In genomic region chr9:131475111-131475955, GRCh38 we compare ENCODE assay signal across 20 cellular contexts. TPM values are rescaled to one million over a fixed set of nuclear protein-coding genes. Genes with fewer than 3 reads are reported as not detected.
DNase-seq lines count a peak whose midpoint lies in the region; ATAC-seq and TF ChIP-seq lines count a peak whose summit lies in the region.
"Had no signal": no experiment of that assay in that cellular context is flagged by ENCODE, and none has a peak within 500 bp of the region (broad histone marks: within the 10 kb centered on the region; RNA-seq: fewer than 3 reads in every experiment).

No MANE protein-coding gene starts in this region.

- H3K27ac Mint-ChIP-seq in activated naive CD4-positive, alpha-beta T cell treated with anti-CD3 and anti-CD28 coated beads, Interleukin-2, amount 50 U/mL, for 72 hours = peak overlapping the region; percentile 67 to 86
- H3K27ac Mint-ChIP-seq: activated naive CD8-positive, alpha-beta T cell treated with anti-CD3 and anti-CD28 coated beads, Interleukin-2, amount 10 ng/mL, durations not matched to agents 7 days and 5 days had no signal

- no peaks in the 10 kb centered on the region for H3K4me1 ChIP-seq in spleen
- H3K4me1 ChIP-seq: breast epithelium, transverse colon had no signal

- no peaks in the 10 kb centered on the region for H3K27me3 ChIP-seq in spleen (replicated peaks in 1 of 7)
- H3K27me3 ChIP-seq: breast epithelium, heart right ventricle, ovary, transverse colon had no signal

- H3K4me3 ChIP-seq in spleen = no peak overlapping the region
- H3K4me3 ChIP-seq: breast epithelium, heart right ventricle, ovary, SK-N-MC, transverse colon had no signal

- no peak overlapping the region for H3K27ac ChIP-seq in spleen
- H3K27ac ChIP-seq: C4-2B, ovary, SK-N-MC, transverse colon had no signal

- H3K9me3 Mint-ChIP-seq in activated naive CD4-positive, alpha-beta T cell treated with anti-CD3 and anti-CD28 coated beads, Interleukin-2, amount 50 U/mL, for 72 hours = no peaks in the 10 kb centered on the region
- H3K9me3 Mint-ChIP-seq: activated naive CD8-positive, alpha-beta T cell treated with anti-CD3 and anti-CD28 coated beads, Interleukin-2, amount 10 ng/mL, durations not matched to agents 7 days and 5 days had no signal

- intact Hi-C loops in spleen (cut with DNase I; ENCODE audit: low total_unique reads) = no loop called here

- H3K9me3 ChIP-seq in spleen = peaks cover 0 to 3% (median 0%) of the 10 kb centered on the region in 8 donors
- H3K9me3 ChIP-seq: breast epithelium, ovary, transverse colon had no signal

- ATAC-seq in activated naive CD4-positive, alpha-beta T cell treated with anti-CD3 and anti-CD28 coated beads, Interleukin-2, amount 50 U/mL, for 72 hours = no peak
- ATAC-seq in left lobe of liver = peak; percentile 17

- peaks cover 13 to 22% of the 10 kb centered on the region in 2 donors for H3K36me3 Mint-ChIP-seq in activated naive CD4-positive, alpha-beta T cell treated with anti-CD3 and anti-CD28 coated beads, Interleukin-2, amount 50 U/mL, for 72 hours

- peaks cover 2 to 100% (median 99%) of the 10 kb centered on the region in 6 donors for H3K36me3 ChIP-seq in spleen
- H3K36me3 ChIP-seq: ovary had no signal

- TF ChIP-seq CTCF in spleen (IDR thresholded peaks at IDR 0.05 in 8 of 11, conservative IDR thresholded peaks at IDR 0.05 in 3 of 11) = no peak

- DNase-seq in activated effector memory CD4-positive, alpha-beta T cell treated with anti-CD3 and anti-CD28 coated beads, Interleukin-2, amount 50 U/mL, for 16 hours = peak; percentile 50
- DNase-seq in activated effector memory CD4-positive, alpha-beta T cell treated with Interleukin-2 at 50 U/mL for 16 hours = no peak
- no peak for DNase-seq in activated naive CD4-positive, alpha-beta T cell treated with anti-CD3 and anti-CD28 coated beads, Interleukin-2, amount 50 U/mL, for 72 hours (ENCODE audit: low spot score in 2 of 2)
- DNase-seq in left lobe of liver (ENCODE audit: low spot score) (no peak), spleen (peak; percentile 44), NCI-H69 (lab: John Stamatoyannopoulos, UW) (no peak), kidney glomerular epithelial cell (lab: John Stamatoyannopoulos, UW) (no peak)
- DNase-seq in stimulated activated CD4-positive, alpha-beta T cell treated with anti-CD3 and anti-CD28 coated beads, Interleukin-4, amount 100 ng/mL, for 1 hour = no peak
- DNase-seq: activated CD4-positive, alpha-beta T cell treated with anti-CD3 and anti-CD28 coated beads for 4 hours; activated CD8-positive, alpha-beta memory T cell treated with anti-CD3 and anti-CD28 coated beads, Interleukin-2, amount 50 U/mL, for 4 hours; NCI-H2081; NCI-H510A treated with DMSO at 0.1 percent for 48 hours; small intestine; transverse colon had no signal

- no peak for TF ChIP-seq POLR2A in spleen (IDR thresholded peaks at IDR 0.05)

- 91 to 94% (median 91%) methylated on average over 29 to 46 of the region's 46 CpGs for WGBS in spleen, 5 donors

RNA-seq across cellular contexts. Expression of gene POMT1, which starts 27.4 kb away (rescaled TPM):
- total RNA-seq in activated naive CD4-positive, alpha-beta T cell treated with anti-CD3 and anti-CD28 coated beads, Interleukin-2, amount 50 U/mL, for 72 hours = 10 to 100 TPM; 49.6 to 73.4 TPM
- 14.4 TPM for total RNA-seq in left lobe of liver
- 10 to 100 TPM; 24.5 to 45.8 (median 30.0) TPM for total RNA-seq in spleen
- polyA plus RNA-seq in spleen = 10 to 100 TPM; 20.4 to 66.5 (median 47.5) TPM

RNA-seq across cellular contexts. Expression of gene UCK1, which starts 55.7 kb away (rescaled TPM):
- 10 to 100 TPM; 21.4 to 33.7 TPM for total RNA-seq in activated naive CD4-positive, alpha-beta T cell treated with anti-CD3 and anti-CD28 coated beads, Interleukin-2, amount 50 U/mL, for 72 hours
- 40.2 TPM for total RNA-seq in left lobe of liver
- 10 to 100 TPM; 20.3 to 32.9 (median 25.0) TPM for total RNA-seq in spleen
- polyA plus RNA-seq in spleen = 10 to 100 TPM; 21.1 to 24.2 (median 21.5) TPM

Comparison
In these comparisons a context has a peak if more than half of its experiments do, and no peak if none do; other contexts are left out.
1. DNase-seq: peak in activated effector memory CD4-positive, alpha-beta T cell treated with anti-CD3 and anti-CD28 coated beads, Interleukin-2, amount 50 U/mL, for 16 hours (single experiment) and spleen (single experiment); none in activated effector memory CD4-positive, alpha-beta T cell treated with Interleukin-2 at 50 U/mL for 16 hours (single experiment), activated naive CD4-positive, alpha-beta T cell treated with anti-CD3 and anti-CD28 coated beads, Interleukin-2, amount 50 U/mL, for 72 hours (0 of 2), left lobe of liver (single experiment), NCI-H69 (single experiment), kidney glomerular epithelial cell (single experiment) and stimulated activated CD4-positive, alpha-beta T cell treated with anti-CD3 and anti-CD28 coated beads, Interleukin-4, amount 100 ng/mL, for 1 hour (single experiment).